1 cellular context compared by ENCODE assay signal in the genomic region with DNA sequence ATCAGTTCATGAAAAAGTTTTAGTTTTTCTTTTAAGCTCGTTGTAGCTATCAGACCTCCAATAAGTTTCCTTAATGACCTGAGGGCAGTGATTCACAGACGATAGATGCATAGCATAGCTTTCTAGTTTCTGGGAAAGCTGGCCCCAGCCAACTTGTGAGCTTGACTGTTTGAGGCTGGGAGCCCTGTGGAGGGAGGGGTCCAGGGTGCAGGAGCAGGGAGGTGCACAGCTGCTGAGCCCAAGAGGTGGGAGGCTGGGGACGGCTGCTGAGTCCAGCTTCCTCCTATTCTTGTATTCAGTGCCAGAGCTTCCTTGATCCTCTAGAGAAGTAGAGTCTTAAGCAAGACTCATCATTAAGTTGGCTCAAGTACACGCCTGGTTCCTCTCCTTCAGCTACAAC.
TF ChIP-seq lines count a peak whose summit lies in the region.

No MANE protein-coding gene starts in this region.

TF ChIP-seq in WTC11, 78 proteins besides CTCF, POLR2A, EP300 and RAD21 (continued from another document):
- TF ChIP-seq, protein P1, sequence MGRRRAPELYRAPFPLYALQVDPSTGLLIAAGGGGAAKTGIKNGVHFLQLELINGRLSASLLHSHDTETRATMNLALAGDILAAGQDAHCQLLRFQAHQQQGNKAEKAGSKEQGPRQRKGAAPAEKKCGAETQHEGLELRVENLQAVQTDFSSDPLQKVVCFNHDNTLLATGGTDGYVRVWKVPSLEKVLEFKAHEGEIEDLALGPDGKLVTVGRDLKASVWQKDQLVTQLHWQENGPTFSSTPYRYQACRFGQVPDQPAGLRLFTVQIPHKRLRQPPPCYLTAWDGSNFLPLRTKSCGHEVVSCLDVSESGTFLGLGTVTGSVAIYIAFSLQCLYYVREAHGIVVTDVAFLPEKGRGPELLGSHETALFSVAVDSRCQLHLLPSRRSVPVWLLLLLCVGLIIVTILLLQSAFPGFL (CRISPR knock-in tag; IDR thresholded peaks at IDR 0.05; ENCODE audit: borderline replicate concordance) = no peak
- TF ChIP-seq, protein P2, sequence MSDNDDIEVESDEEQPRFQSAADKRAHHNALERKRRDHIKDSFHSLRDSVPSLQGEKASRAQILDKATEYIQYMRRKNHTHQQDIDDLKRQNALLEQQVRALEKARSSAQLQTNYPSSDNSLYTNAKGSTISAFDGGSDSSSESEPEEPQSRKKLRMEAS (CRISPR knock-in tag; IDR thresholded peaks at IDR 0.05) = no peak
- TF ChIP-seq NFATC4 (CRISPR knock-in tag; IDR thresholded peaks at IDR 0.05) = no peak
- TF ChIP-seq, protein P3, sequence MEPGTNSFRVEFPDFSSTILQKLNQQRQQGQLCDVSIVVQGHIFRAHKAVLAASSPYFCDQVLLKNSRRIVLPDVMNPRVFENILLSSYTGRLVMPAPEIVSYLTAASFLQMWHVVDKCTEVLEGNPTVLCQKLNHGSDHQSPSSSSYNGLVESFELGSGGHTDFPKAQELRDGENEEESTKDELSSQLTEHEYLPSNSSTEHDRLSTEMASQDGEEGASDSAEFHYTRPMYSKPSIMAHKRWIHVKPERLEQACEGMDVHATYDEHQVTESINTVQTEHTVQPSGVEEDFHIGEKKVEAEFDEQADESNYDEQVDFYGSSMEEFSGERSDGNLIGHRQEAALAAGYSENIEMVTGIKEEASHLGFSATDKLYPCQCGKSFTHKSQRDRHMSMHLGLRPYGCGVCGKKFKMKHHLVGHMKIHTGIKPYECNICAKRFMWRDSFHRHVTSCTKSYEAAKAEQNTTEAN (CRISPR knock-in tag; IDR thresholded peaks at IDR 0.05) = no peak
